In genomic region chr2:52502476-52502860, GRCh38 we compare ENCODE assay signal across 30 cellular contexts.
"Had no signal": no experiment of that assay in that cellular context is flagged by ENCODE, and none has a peak within 500 bp of the region (broad histone marks: within the 10 kb centered on the region; RNA-seq: fewer than 3 reads in every experiment).

No MANE protein-coding gene starts in this region.

- H3K4me3 ChIP-seq: adrenal gland, body of pancreas, esophagus squamous epithelium, gastroesophageal sphincter had no signal

- DNase-seq: activated B cell treated with CpG ODN at 0.5 μM for 24 hours; activated CD4-positive, alpha-beta T cell treated with anti-CD3 and anti-CD28 coated beads for 48 hours; activated CD4-positive, alpha-beta T cell treated with anti-CD3 and anti-CD28 coated beads, Interleukin-2, amount 50 U/mL, for 1 hour; activated CD4-positive, alpha-beta T cell treated with anti-CD3 and anti-CD28 coated beads, Interleukin-2, amount 50 U/mL, for 48 hours; activated CD8-positive, alpha-beta memory T cell treated with anti-CD3 and anti-CD28 coated beads for 24 hours; activated CD8-positive, alpha-beta T cell treated with anti-CD3 and anti-CD28 coated beads for 36 hours; activated effector memory CD4-positive, alpha-beta T cell treated with Interleukin-2 at 50 U/mL for 16 hours; activated gamma-delta T cell treated with Interleukin-2 at 50 U/mL for 16 hours; activated naive CD4-positive, alpha-beta T cell treated with Interleukin-2 at 50 U/mL for 16 hours; activated naive CD8-positive, alpha-beta T cell treated with anti-CD3 and anti-CD28 coated beads for 36 hours; activated naive CD8-positive, alpha-beta T cell treated with anti-CD3 and anti-CD28 coated beads, Interleukin-2, amount 50 U/mL, for 24 hours; activated T-cell treated with anti-CD3 and anti-CD28 coated beads, Interleukin-2, amount 50 U/mL, for 4 hours; adrenal gland; amygdala; aorta; body of pancreas; caudate nucleus; cortex of kidney; dermis blood vessel endothelial cell; effector CD4-positive, alpha-beta T cell; effector memory CD8-positive, alpha-beta T cell; esophagus squamous epithelium; foreskin melanocyte; T-helper 1 cell; T-helper 17 cell; T1000; WERI-Rb-1 had no signal

- H3K9me3 ChIP-seq: adrenal gland, esophagus squamous epithelium, gastroesophageal sphincter had no signal

- H3K27ac ChIP-seq: adrenal gland, epithelial cell of prostate, esophagus squamous epithelium, gastroesophageal sphincter, WERI-Rb-1 had no signal

- H3K36me3 ChIP-seq: adrenal gland, esophagus squamous epithelium, gastroesophageal sphincter, WERI-Rb-1 had no signal

- H3K27me3 ChIP-seq: adrenal gland, body of pancreas, esophagus squamous epithelium, gastroesophageal sphincter had no signal

- H3K4me1 ChIP-seq: adrenal gland, esophagus squamous epithelium, gastroesophageal sphincter had no signal

- ATAC-seq: activated CD8-positive, alpha-beta T cell treated with anti-CD3 and anti-CD28 coated beads for 36 hours; activated naive CD8-positive, alpha-beta T cell treated with anti-CD3 and anti-CD28 coated beads, Interleukin-2, amount 50 U/mL, for 24 hours; activated T-cell treated with anti-CD3 and anti-CD28 coated beads, Interleukin-2, amount 50 U/mL, for 4 hours; activated T-helper 17 cell treated with anti-CD3 and anti-CD28 coated beads, Interleukin-2, amount 50 U/mL, for 72 hours; effector memory CD8-positive, alpha-beta T cell; gastroesophageal sphincter; T-helper 17 cell had no signal
